17 cellular contexts compared by ENCODE assay signal in genomic region chr11:67281552-67282150, GRCh38. TPM values are rescaled to one million over a fixed set of nuclear protein-coding genes. Genes with fewer than 3 reads are reported as not detected.
DNase-seq lines count a peak whose midpoint lies in the region; ATAC-seq, FAIRE-seq and TF ChIP-seq lines count a peak whose summit lies in the region.
"Had no signal": no experiment of that assay in that cellular context is flagged by ENCODE, and none has a peak within 500 bp of the region (broad histone marks: within the 10 kb centered on the region; RNA-seq: fewer than 3 reads in every experiment).

No MANE protein-coding gene starts in this region.

- H3K4me3 Mint-ChIP-seq in T-helper 17 cell, result no peak overlapping the region

- no peak overlapping the region for H2AFZ ChIP-seq in HepG2 (ENCODE audit: low read length)

- TF ChIP-seq CTCF in right lobe of liver (IDR thresholded peaks at IDR 0.05) (no peak), HepG2 (CRISPR knock-in tag; IDR thresholded peaks at IDR 0.05) (no peak), transverse colon (IDR thresholded peaks at IDR 0.05) (no peak), GM13977 (IDR thresholded peaks at IDR 0.05; ENCODE audit: extremely low read depth, insufficient read depth, missing control alignments) (no peak)

- no TSS peak for BruUV-seq in HepG2 (replicated peaks; lab: Mats Ljungman, UMichigan)

- in situ Hi-C loops in HepG2 (cut with HindIII; ENCODE audit: extremely low pct_ligation_motif_present, low pct_unique_long_range_greater_than_20kb) (no loop called here), transverse colon (cut with MboI; ENCODE audit: low pct_ligation_motif_present in 1 of 4, low pct_unique_long_range_greater_than_20kb in 1 of 4, low sequenced_read_pairs in 3 of 4) (no loop called here), GM13977 (cut with MboI; ENCODE audit: low pct_unique_long_range_greater_than_20kb, low sequenced_read_pairs, unreplicated experiment) (no loop called here)

- H3K4me3 ChIP-seq in right lobe of liver, result no peak overlapping the region
- H3K4me3 ChIP-seq in HepG2 (replicated peaks in 1 of 3; ENCODE audit: insufficient read depth in 1 of 3, low read depth in 2 of 3, low read length in 3 of 3), result no peak overlapping the region
- H3K4me3 ChIP-seq in right cardiac atrium (ENCODE audit: low read length), result no peak overlapping the region
- no peak overlapping the region for H3K4me3 ChIP-seq in transverse colon
- H3K4me3 ChIP-seq: ascending aorta, smooth muscle cell had no signal

- no peaks in the 10 kb centered on the region for H3K9me3 ChIP-seq in right lobe of liver
- no peaks in the 10 kb centered on the region for H3K9me3 ChIP-seq in HepG2 (ENCODE audit: low read length)
- no peaks in the 10 kb centered on the region for H3K9me3 ChIP-seq in T-helper 17 cell (ENCODE audit: control insufficient read depth, low read length, poor library complexity, severe bottlenecking)
- no peaks in the 10 kb centered on the region for H3K9me3 ChIP-seq in right cardiac atrium (ENCODE audit: control insufficient read depth, low read length)
- no peaks in the 10 kb centered on the region for H3K9me3 ChIP-seq in transverse colon
- H3K9me3 ChIP-seq: ascending aorta had no signal

- H3K4me2 ChIP-seq in HepG2 (ENCODE audit: low read depth, low read length), result no peak overlapping the region
- H3K4me2 ChIP-seq: smooth muscle cell had no signal

- H3K27ac ChIP-seq in right lobe of liver, result no peak overlapping the region
- no peak overlapping the region for H3K27ac ChIP-seq in HepG2 (ENCODE audit: extremely low read length, insufficient read depth, low read length)
- no peak overlapping the region for H3K27ac ChIP-seq in right cardiac atrium (ENCODE audit: low read length)
- H3K27ac ChIP-seq in transverse colon, result peak overlapping the region in 1 of 4 donors; percentile 39

- no peak overlapping the region for H3K9ac ChIP-seq in HepG2 (ENCODE audit: insufficient read depth, low read depth, low read length)

- peaks cover 33% of the 10 kb centered on the region for H3K4me1 Mint-ChIP-seq in T-helper 17 cell

- no peak for TF ChIP-seq EP300 in HepG2 (IDR thresholded peaks at IDR 0.05; ENCODE audit: low read depth in 2 of 2, low read length in 2 of 2)
- no peak for TF ChIP-seq EP300 in HepG2 (CRISPR knock-in tag; IDR thresholded peaks at IDR 0.05; ENCODE audit: borderline replicate concordance)
- no peak for TF ChIP-seq EP300 in transverse colon (IDR thresholded peaks at IDR 0.05; ENCODE audit: low read depth)

- CTCF ChIA-PET in HepG2 (lab: Yijun Ruan, JAX; ENCODE audit: low intra/inter-chr PET ratio, low total read pairs), result no interaction called here

- peaks cover 5% of the 10 kb centered on the region; the same call in 1 of the 2 replicates for H4K20me1 ChIP-seq in HepG2 (ENCODE audit: insufficient read depth, low read length)

- DNase-seq in right lobe of liver (peak; percentile 22 to 53 (median 48)), HepG2 (ENCODE audit: low spot score) (no peak), T-helper 17 cell (no peak), right cardiac atrium (peak in 2 of 3 donors; percentile 40 to 48), transverse colon (peak; percentile 7), GM13977 (ENCODE audit: low spot score) (no peak), NCI-H2227 (lab: John Stamatoyannopoulos, UW; ENCODE audit: unreplicated experiment) (no peak)
- DNase-seq: activated T-cell treated with anti-CD3 and anti-CD28 coated beads, Interleukin-2, amount 50 U/mL, for 48 hours; DMS 273 treated with DMSO at 0.1 percent for 48 hours; KBM-7; midbrain; NCI-H1105 treated with DMSO at 0.1 percent for 48 hours had no signal

- WGBS in right lobe of liver (ENCODE audit: insufficient coverage, low coverage, low lambda C conversion rate, missing lambda C conversion rate), result 100% methylated on average over 1 of the region's 27 CpGs
- 96% methylated on average over 12 of the region's 27 CpGs for WGBS in HepG2 (ENCODE audit: low lambda C conversion rate)
- WGBS in right cardiac atrium, result 88% methylated on average over 27 of the region's 27 CpGs
- WGBS in transverse colon (ENCODE audit: low coverage in 1 of 2), 2 donors, result 91 to 100% methylated on average over 3 to 25 of the region's 27 CpGs

- no peak for FAIRE-seq in HepG2 (lab: Jason Lieb, UNC)
- FAIRE-seq: keratinocyte had no signal

- no peaks in the 10 kb centered on the region for H3K36me3 Mint-ChIP-seq in T-helper 17 cell (ENCODE audit: low read depth)

- no peaks in the 10 kb centered on the region for H3K27me3 Mint-ChIP-seq in T-helper 17 cell
- H3K27me3 Mint-ChIP-seq: T-cell had no signal

- no peak for TF ChIP-seq POLR2A in right lobe of liver (IDR thresholded peaks at IDR 0.05)
- no peak for TF ChIP-seq POLR2A in HepG2 (IDR thresholded peaks at IDR 0.05; ENCODE audit: insufficient read depth in 1 of 2, low read depth in 2 of 2, low read length in 2 of 2)
- TF ChIP-seq POLR2A in transverse colon (IDR thresholded peaks at IDR 0.05), result no peak

- H3K27me3 ChIP-seq in right lobe of liver (no peaks in the 10 kb centered on the region), HepG2 (ENCODE audit: control insufficient read depth in 1 of 2, insufficient read depth in 2 of 2, low read length in 2 of 2) (no peaks in the 10 kb centered on the region), right cardiac atrium (ENCODE audit: control insufficient read depth, insufficient read depth) (no peaks in the 10 kb centered on the region), transverse colon (no peaks in the 10 kb centered on the region)
- H3K27me3 ChIP-seq: ascending aorta had no signal

- peaks cover 0 to 10% (median 0%) of the 10 kb centered on the region in 4 donors for H3K4me1 ChIP-seq in right lobe of liver
- peaks cover 1% of the 10 kb centered on the region; the same call in 1 of the 2 replicates for H3K4me1 ChIP-seq in HepG2 (ENCODE audit: insufficient read depth, low read length)
- peaks cover 4% of the 10 kb centered on the region for H3K4me1 ChIP-seq in right cardiac atrium (ENCODE audit: control insufficient read depth, insufficient read depth, low read length)
- H3K4me1 ChIP-seq in transverse colon, result peaks cover 18 to 25% (median 23%) of the 10 kb centered on the region in 4 donors

- TF ChIP-seq RAD21 in HepG2 (CRISPR knock-in tag; IDR thresholded peaks at IDR 0.05), result no peak

- intact Hi-C loops in right lobe of liver (cut with DNase I) (no loop called here), HepG2 (cut with micrococcal nuclease; ENCODE audit: unreplicated experiment) (no loop called here), right cardiac atrium (cut with DNase I) (no loop called here), transverse colon (cut with DNase I; ENCODE audit: low total_unique reads) (no loop called here)

- no peak for ATAC-seq in right lobe of liver
- ATAC-seq in HepG2, result no peak
- no peak for ATAC-seq in T-helper 17 cell
- ATAC-seq in right cardiac atrium, result no peak
- no peak for ATAC-seq in HG03159 (IDR thresholded peaks at IDR 0.05; ENCODE audit: unreplicated experiment)
- ATAC-seq: T-cell had no signal

- H3K27ac Mint-ChIP-seq in T-helper 17 cell, result peak overlapping the region; percentile 79

- peaks cover 5 to 70% (median 32%) of the 10 kb centered on the region in 4 donors for H3K36me3 ChIP-seq in right lobe of liver
- H3K36me3 ChIP-seq in HepG2 (replicated peaks in 1 of 2; ENCODE audit: control insufficient read depth in 1 of 2, insufficient read depth in 2 of 2, low read length in 2 of 2), result peaks cover 41 to 86% of the 10 kb centered on the region in 2 experiments; a peak in 4 of 5 replicates
- peaks cover 2 to 73% (median 34%) of the 10 kb centered on the region in 4 donors for H3K36me3 ChIP-seq in transverse colon

- POLR2A ChIA-PET in HepG2 (lab: Yijun Ruan, JAX), result no interaction called here

- H3K79me2 ChIP-seq in HepG2 (ENCODE audit: insufficient read depth, low read length), result no peaks in the 10 kb centered on the region

RNA-seq across cellular contexts. Expression of gene ANKRD13D, which starts 7.5 kb away (rescaled TPM):
- 10 to 100 TPM in 4 of 6 experiments, 1 to 10 TPM in 2; 7.7 to 14.1 (median 10.4) TPM for total RNA-seq in right lobe of liver
- total RNA-seq in HepG2 (2016; rRNA removed; fragmentation: Illumina TruSeq; extraction: Trizol), result 4.8 and 18.6 TPM in 2 replicates
- 27.6 and 29.6 TPM in 2 replicates for total RNA-seq in HepG2 (2016; cell fraction: cytosol; rRNA removed; fragmentation: Illumina TruSeq; extraction: Trizol; ENCODE audit: low read depth)
- total RNA-seq in HepG2 (2016; cell fraction: insoluble cytoplasmic fraction; rRNA removed; fragmentation: Illumina TruSeq; extraction: Trizol), result 5.9 and 17.7 TPM in 2 replicates
- total RNA-seq in HepG2 (2016; cell fraction: membrane; rRNA removed; fragmentation: Illumina TruSeq; extraction: Trizol), result 13.2 and 14.7 TPM in 2 replicates
- total RNA-seq in HepG2 (2016; cell fraction: nucleus; rRNA removed; fragmentation: Illumina TruSeq; extraction: Trizol), result 26.2 and 27.8 TPM in 2 replicates
- polyA plus RNA-seq in HepG2 (2011; rRNA removed), result 27.3 and 35.5 TPM in 2 replicates
- polyA plus RNA-seq in HepG2 (2011; cell fraction: cytosol; rRNA removed), result 14.4 and 20.5 TPM in 2 replicates
- polyA plus RNA-seq in HepG2 (2011; cell fraction: nucleus; rRNA removed), result 139 and 163 TPM in 2 replicates
- 9.7 and 17.4 TPM in 2 replicates for polyA plus RNA-seq in HepG2 (2012)
- polyA plus RNA-seq in HepG2 (2016; cell fraction: cytosol; fragmentation: Illumina TruSeq; extraction: Trizol; ENCODE audit: low read depth), result 7.4 TPM in 2 replicates
- polyA plus RNA-seq in HepG2 (2016; cell fraction: insoluble cytoplasmic fraction; fragmentation: Illumina TruSeq; extraction: Trizol; ENCODE audit: low read depth), result 5.1 and 7.5 TPM in 2 replicates
- 10.9 and 11.1 TPM in 2 replicates for polyA plus RNA-seq in HepG2 (2016; cell fraction: membrane; fragmentation: Illumina TruSeq; extraction: Trizol; ENCODE audit: low read depth)
- 77.4 and 86.1 TPM in 2 replicates for polyA plus RNA-seq in HepG2 (2016; cell fraction: nucleus; fragmentation: Illumina TruSeq; extraction: Trizol; ENCODE audit: insufficient read depth, low read depth)
- polyA minus RNA-seq in HepG2 (2011; rRNA and poly(A)+ RNA removed; ENCODE audit: low replicate concordance), result 27.0 and 38.7 TPM in 2 replicates
- polyA minus RNA-seq in HepG2 (2011; cell fraction: cytosol; rRNA and poly(A)+ RNA removed), result 4.4 and 7.0 TPM in 2 replicates
- 38.2 and 45.5 TPM in 2 replicates for polyA minus RNA-seq in HepG2 (2011; cell fraction: nucleus; rRNA and poly(A)+ RNA removed)
- total RNA-seq in T-helper 17 cell, result 100 to 1,000 TPM; 174 to 220 TPM
- 10 to 100 TPM; 20.0 to 25.3 (median 22.8) TPM for total RNA-seq in right cardiac atrium
- polyA plus RNA-seq in right cardiac atrium, result 18.0 TPM
- 100 to 1,000 TPM in 1 of 4 donors, 10 to 100 TPM in 3; 19.7 to 194 (median 54.5) TPM for total RNA-seq in transverse colon

RNA-seq across cellular contexts. Expression of gene GRK2, which starts 15.4 kb away (rescaled TPM):
- total RNA-seq in right lobe of liver (10 to 100 TPM; 24.5 to 43.9 (median 28.5) TPM), HepG2 (2016; rRNA removed; fragmentation: Illumina TruSeq; extraction: Trizol) (26.3 and 31.3 TPM in 2 replicates), T-helper 17 cell (100 to 1,000 TPM; 264 to 276 TPM), right cardiac atrium (10 to 100 TPM; 50.4 to 56.5 (median 52.5) TPM), transverse colon (100 to 1,000 TPM; 104 to 294 (median 160) TPM)
- total RNA-seq in HepG2 (2016; cell fraction: cytosol; rRNA removed; fragmentation: Illumina TruSeq; extraction: Trizol; ENCODE audit: low read depth), result 26.5 and 26.8 TPM in 2 replicates
- 21.7 and 32.4 TPM in 2 replicates for total RNA-seq in HepG2 (2016; cell fraction: insoluble cytoplasmic fraction; rRNA removed; fragmentation: Illumina TruSeq; extraction: Trizol)
- total RNA-seq in HepG2 (2016; cell fraction: membrane; rRNA removed; fragmentation: Illumina TruSeq; extraction: Trizol), result 46.5 and 47.3 TPM in 2 replicates
- 25.3 and 29.3 TPM in 2 replicates for total RNA-seq in HepG2 (2016; cell fraction: nucleus; rRNA removed; fragmentation: Illumina TruSeq; extraction: Trizol)
- polyA plus RNA-seq in HepG2 (2011; rRNA removed) (42.4 and 66.8 TPM in 2 replicates), right cardiac atrium (56.6 TPM)
- 34.8 and 51.8 TPM in 2 replicates for polyA plus RNA-seq in HepG2 (2011; cell fraction: cytosol; rRNA removed)
- 202 and 278 TPM in 2 replicates for polyA plus RNA-seq in HepG2 (2011; cell fraction: nucleus; rRNA removed)
- polyA plus RNA-seq in HepG2 (2012), result 39.1 and 39.9 TPM in 2 replicates
- polyA plus RNA-seq in HepG2 (2016; cell fraction: cytosol; fragmentation: Illumina TruSeq; extraction: Trizol; ENCODE audit: low read depth), result 19.6 and 21.3 TPM in 2 replicates
- polyA plus RNA-seq in HepG2 (2016; cell fraction: insoluble cytoplasmic fraction; fragmentation: Illumina TruSeq; extraction: Trizol; ENCODE audit: low read depth), result 24.6 and 30.4 TPM in 2 replicates
- polyA plus RNA-seq in HepG2 (2016; cell fraction: membrane; fragmentation: Illumina TruSeq; extraction: Trizol; ENCODE audit: low read depth), result 34.4 and 41.1 TPM in 2 replicates
- 65.6 and 70.5 TPM in 2 replicates for polyA plus RNA-seq in HepG2 (2016; cell fraction: nucleus; fragmentation: Illumina TruSeq; extraction: Trizol; ENCODE audit: insufficient read depth, low read depth)
- polyA minus RNA-seq in HepG2 (2011; rRNA and poly(A)+ RNA removed; ENCODE audit: low replicate concordance), result 142 and 187 TPM in 2 replicates
- 39.4 and 40.8 TPM in 2 replicates for polyA minus RNA-seq in HepG2 (2011; cell fraction: cytosol; rRNA and poly(A)+ RNA removed)
- 41.1 and 50.2 TPM in 2 replicates for polyA minus RNA-seq in HepG2 (2011; cell fraction: nucleus; rRNA and poly(A)+ RNA removed)

RNA-seq across cellular contexts. Expression of gene SSH3, which starts 21.7 kb away (rescaled TPM):
- total RNA-seq in right lobe of liver (10 to 100 TPM; 10.9 to 17.9 (median 14.5) TPM), HepG2 (2016; rRNA removed; fragmentation: Illumina TruSeq; extraction: Trizol) (7.5 and 12.4 TPM in 2 replicates), T-helper 17 cell (10 to 100 TPM; 12.8 to 17.8 TPM), right cardiac atrium (10 to 100 TPM; 23.9 to 25.9 (median 25.1) TPM), transverse colon (100 to 1,000 TPM in 2 of 4 donors, 10 to 100 TPM in 2; 73.0 to 174 (median 123) TPM)
- total RNA-seq in HepG2 (2016; cell fraction: cytosol; rRNA removed; fragmentation: Illumina TruSeq; extraction: Trizol; ENCODE audit: low read depth), result 2.6 and 4.3 TPM in 2 replicates
- total RNA-seq in HepG2 (2016; cell fraction: insoluble cytoplasmic fraction; rRNA removed; fragmentation: Illumina TruSeq; extraction: Trizol), result 5.5 and 11.6 TPM in 2 replicates
- 5.3 and 7.4 TPM in 2 replicates for total RNA-seq in HepG2 (2016; cell fraction: membrane; rRNA removed; fragmentation: Illumina TruSeq; extraction: Trizol)
- total RNA-seq in HepG2 (2016; cell fraction: nucleus; rRNA removed; fragmentation: Illumina TruSeq; extraction: Trizol), result 13.3 and 15.7 TPM in 2 replicates
- polyA plus RNA-seq in HepG2 (2011; rRNA removed) (18.6 and 18.8 TPM in 2 replicates), right cardiac atrium (14.9 TPM)
- 5.6 and 8.3 TPM in 2 replicates for polyA plus RNA-seq in HepG2 (2011; cell fraction: cytosol; rRNA removed)
- 74.8 and 103 TPM in 2 replicates for polyA plus RNA-seq in HepG2 (2011; cell fraction: nucleus; rRNA removed)
- 15.3 and 17.6 TPM in 2 replicates for polyA plus RNA-seq in HepG2 (2012)
- 4.4 and 5.1 TPM in 2 replicates for polyA plus RNA-seq in HepG2 (2016; cell fraction: cytosol; fragmentation: Illumina TruSeq; extraction: Trizol; ENCODE audit: low read depth)
- 8.5 and 13.0 TPM in 2 replicates for polyA plus RNA-seq in HepG2 (2016; cell fraction: insoluble cytoplasmic fraction; fragmentation: Illumina TruSeq; extraction: Trizol; ENCODE audit: low read depth)
- 7.7 and 10.7 TPM in 2 replicates for polyA plus RNA-seq in HepG2 (2016; cell fraction: membrane; fragmentation: Illumina TruSeq; extraction: Trizol; ENCODE audit: low read depth)
- 31.0 and 36.7 TPM in 2 replicates for polyA plus RNA-seq in HepG2 (2016; cell fraction: nucleus; fragmentation: Illumina TruSeq; extraction: Trizol; ENCODE audit: insufficient read depth, low read depth)
- polyA minus RNA-seq in HepG2 (2011; rRNA and poly(A)+ RNA removed; ENCODE audit: low replicate concordance), result 9.3 and 33.1 TPM in 2 replicates
- 5.9 and 7.6 TPM in 2 replicates for polyA minus RNA-seq in HepG2 (2011; cell fraction: cytosol; rRNA and poly(A)+ RNA removed)
- polyA minus RNA-seq in HepG2 (2011; cell fraction: nucleus; rRNA and poly(A)+ RNA removed), result 12.7 and 14.4 TPM in 2 replicates

Comparison
In these comparisons a context has a peak if more than half of its experiments do, and no peak if none do; other contexts are left out.
1. DNase-seq: peak in right lobe of liver (3 of 3), right cardiac atrium (2 of 3) and transverse colon (single experiment); none in HepG2 (single experiment), T-helper 17 cell (0 of 3), GM13977 (single experiment) and NCI-H2227 (single experiment).